Comparison of ENCODE assay signal across 8 cellular contexts in the genomic region with DNA sequence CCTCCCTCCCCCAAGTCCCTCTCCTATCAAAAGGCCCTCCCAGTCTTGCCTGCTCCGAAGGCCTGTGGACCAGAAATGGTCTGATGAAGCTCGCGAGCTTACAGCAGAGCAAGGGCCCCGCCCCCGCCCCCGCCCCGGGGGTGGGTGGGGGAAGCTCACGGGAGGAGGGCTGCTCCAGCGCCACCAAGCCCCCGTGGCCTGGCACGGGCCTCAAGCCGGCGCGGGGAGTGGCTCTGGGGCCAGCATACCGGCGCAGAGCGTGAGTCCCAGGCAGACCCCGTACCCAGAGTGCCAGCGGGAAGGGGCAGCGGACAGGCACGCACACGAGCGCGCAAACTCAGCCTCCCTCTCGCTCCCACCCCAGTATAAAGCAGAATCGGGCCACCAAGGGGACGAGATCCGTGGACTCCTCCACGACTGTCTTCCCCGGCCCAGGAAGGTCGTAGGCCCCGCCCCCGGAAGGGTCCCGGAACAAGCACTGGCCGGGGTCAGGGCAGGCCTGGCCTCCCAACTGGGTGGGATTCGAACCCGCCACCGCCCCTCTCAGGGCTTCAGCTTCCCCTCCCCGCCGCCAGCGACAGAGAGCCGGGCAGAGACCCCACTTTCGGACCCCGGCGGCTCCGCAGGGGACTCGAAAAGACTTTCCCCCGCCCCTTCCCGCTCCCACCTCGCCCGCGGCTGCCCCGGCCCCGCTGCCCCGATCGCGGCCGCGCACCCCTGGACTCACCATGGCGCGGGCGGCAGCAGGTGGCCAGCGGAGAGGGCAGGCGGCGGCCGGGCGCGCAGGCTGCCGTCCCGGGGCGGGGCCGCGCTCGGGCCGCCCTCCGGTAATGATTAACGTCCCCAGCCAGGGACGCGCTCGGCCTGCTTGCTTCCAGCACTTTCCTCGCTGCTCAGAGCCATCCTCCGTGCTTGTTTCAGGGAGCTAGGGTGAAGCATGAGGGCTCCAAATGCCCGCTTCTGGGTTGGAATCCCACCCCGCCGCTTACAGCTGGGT. TPM values are rescaled to one million over a fixed set of nuclear protein-coding genes. Genes with fewer than 3 reads are reported as not detected.
DNase-seq lines count a peak whose midpoint lies in the region; ATAC-seq lines count a peak whose summit lies in the region.

A gene (minus strand): TSS at position 762 of the 997 bp plus-strand sequence. CDS start 32 bp downstream, at position 730.

- peaks cover 16% of the 10 kb centered on the region for H3K4me1 Mint-ChIP-seq in activated CD4-positive, alpha-beta memory T cell treated with anti-CD3 and anti-CD28 coated beads, Interleukin-2, amount 10 ng/mL, durations not matched to agents 7 days and 5 days
- peaks cover 5% of the 10 kb centered on the region for H3K4me1 Mint-ChIP-seq in memory B cell

- peak within 1 kb of the TSS; percentile 84 for H3K27ac Mint-ChIP-seq in activated CD4-positive, alpha-beta memory T cell treated with anti-CD3 and anti-CD28 coated beads, Interleukin-2, amount 10 ng/mL, durations not matched to agents 7 days and 5 days
- peak within 1 kb of the TSS; percentile 72 for H3K27ac Mint-ChIP-seq in memory B cell

- H3K27me3 Mint-ChIP-seq in activated CD4-positive, alpha-beta memory T cell treated with anti-CD3 and anti-CD28 coated beads, Interleukin-2, amount 10 ng/mL, durations not matched to agents 7 days and 5 days, result no peaks in the 10 kb centered on the region
- H3K27me3 Mint-ChIP-seq in memory B cell, result no peaks in the 10 kb centered on the region

- CTCF ChIA-PET in activated CD4-positive, alpha-beta memory T cell treated with anti-CD3 and anti-CD28 coated beads, Interleukin-2, amount 10 ng/mL, durations not matched to agents 7 days and 5 days (lab: Charles Lee), result interaction anchor here (1.0 kb wide), 2 partner anchors 9 to 77 kb away, joined by 3 read pairs; no protein-coding TSS in a partner anchor

- ATAC-seq in HG02970 (IDR thresholded peaks at IDR 0.05; ENCODE audit: low FRiP score, unreplicated experiment), result peak; percentile 70
- peak; percentile 92 for ATAC-seq in memory B cell (ENCODE audit: low read depth)

- peaks cover 11% of the 10 kb centered on the region for H3K36me3 Mint-ChIP-seq in activated CD4-positive, alpha-beta memory T cell treated with anti-CD3 and anti-CD28 coated beads, Interleukin-2, amount 10 ng/mL, durations not matched to agents 7 days and 5 days (ENCODE audit: low read depth)
- H3K36me3 Mint-ChIP-seq in memory B cell, result peaks cover 10% of the 10 kb centered on the region

- H3K4me3 Mint-ChIP-seq in activated CD4-positive, alpha-beta memory T cell treated with anti-CD3 and anti-CD28 coated beads, Interleukin-2, amount 10 ng/mL, durations not matched to agents 7 days and 5 days, result peak within 1 kb of the TSS; percentile 80
- peak within 1 kb of the TSS; percentile 88 for H3K4me3 Mint-ChIP-seq in memory B cell

- POLR2A ChIA-PET in activated CD4-positive, alpha-beta memory T cell treated with anti-CD3 and anti-CD28 coated beads, Interleukin-2, amount 10 ng/mL, durations not matched to agents 7 days and 5 days (lab: Charles Lee), result interaction anchor here (0.5 to 1.1 kb wide), 4 partner anchors 9 to 908 kb away, joined by 3 read pairs; no protein-coding TSS in a partner anchor

- no peaks in the 10 kb centered on the region for H3K9me3 Mint-ChIP-seq in activated CD4-positive, alpha-beta memory T cell treated with anti-CD3 and anti-CD28 coated beads, Interleukin-2, amount 10 ng/mL, durations not matched to agents 7 days and 5 days
- H3K9me3 Mint-ChIP-seq in memory B cell, result no peaks in the 10 kb centered on the region

- DNase-seq in SKM-1 treated with dmso at 0.1 percent for 144 hours (lab: John Stamatoyannopoulos, UW; ENCODE audit: unreplicated experiment) (peak; percentile 17), SKM-1 (lab: John Stamatoyannopoulos, UW; ENCODE audit: unreplicated experiment) (no peak), NCI-H226 (peak; percentile 48), memory B cell (ENCODE audit: low spot score in 2 of 2) (peak; percentile 57 to 65)
- peak; percentile 80 for DNase-seq in activated CD4-positive, alpha-beta memory T cell treated with anti-CD3 and anti-CD28 coated beads, Interleukin-2, amount 10 ng/mL, durations not matched to agents 7 days and 5 days
- DNase-seq in effector CD8-positive, alpha-beta T cell (lab: John Stamatoyannopoulos, UW), result peak; percentile 57
- peak; percentile 45 for DNase-seq in stimulated activated CD8-positive, alpha-beta memory T cell treated with anti-CD3 and anti-CD28 coated beads, Interleukin-12 subunit alpha, Interleukin-12 subunit beta, amount 100 ng/mL, for 1 hour (ENCODE audit: low read depth)

RNA-seq across cellular contexts. Expression of the gene that starts here (rescaled TPM):
- 10 to 100 TPM; 37.2 to 38.6 TPM for total RNA-seq in activated CD4-positive, alpha-beta memory T cell treated with anti-CD3 and anti-CD28 coated beads, Interleukin-2, amount 10 ng/mL, durations not matched to agents 7 days and 5 days
